Comparison of ENCODE assay signal across 2 cellular contexts in genomic region chr19:46040952-46041500, GRCh38.
TF ChIP-seq lines count a peak whose summit lies in the region.

IGFL4 (minus strand) TSS chr19:46041002; CDS start chr19:46040962, 40 bp downstream.

TF ChIP-seq in SK-N-SH, 30 proteins besides CTCF, POLR2A, EP300 and RAD21 (continued from another document):
- TF ChIP-seq, protein P1, sequence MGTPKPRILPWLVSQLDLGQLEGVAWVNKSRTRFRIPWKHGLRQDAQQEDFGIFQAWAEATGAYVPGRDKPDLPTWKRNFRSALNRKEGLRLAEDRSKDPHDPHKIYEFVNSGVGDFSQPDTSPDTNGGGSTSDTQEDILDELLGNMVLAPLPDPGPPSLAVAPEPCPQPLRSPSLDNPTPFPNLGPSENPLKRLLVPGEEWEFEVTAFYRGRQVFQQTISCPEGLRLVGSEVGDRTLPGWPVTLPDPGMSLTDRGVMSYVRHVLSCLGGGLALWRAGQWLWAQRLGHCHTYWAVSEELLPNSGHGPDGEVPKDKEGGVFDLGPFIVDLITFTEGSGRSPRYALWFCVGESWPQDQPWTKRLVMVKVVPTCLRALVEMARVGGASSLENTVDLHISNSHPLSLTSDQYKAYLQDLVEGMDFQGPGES (IDR thresholded peaks at IDR 0.05; ENCODE audit: low read depth, low read length), result no peak
- TF ChIP-seq, protein P2, sequence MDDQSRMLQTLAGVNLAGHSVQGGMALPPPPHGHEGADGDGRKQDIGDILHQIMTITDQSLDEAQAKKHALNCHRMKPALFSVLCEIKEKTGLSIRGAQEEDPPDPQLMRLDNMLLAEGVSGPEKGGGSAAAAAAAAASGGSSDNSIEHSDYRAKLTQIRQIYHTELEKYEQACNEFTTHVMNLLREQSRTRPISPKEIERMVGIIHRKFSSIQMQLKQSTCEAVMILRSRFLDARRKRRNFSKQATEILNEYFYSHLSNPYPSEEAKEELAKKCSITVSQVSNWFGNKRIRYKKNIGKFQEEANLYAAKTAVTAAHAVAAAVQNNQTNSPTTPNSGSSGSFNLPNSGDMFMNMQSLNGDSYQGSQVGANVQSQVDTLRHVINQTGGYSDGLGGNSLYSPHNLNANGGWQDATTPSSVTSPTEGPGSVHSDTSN (IDR thresholded peaks at IDR 0.05), result no peak
- no peak for TF ChIP-seq TAF1 (IDR thresholded peaks at IDR 0.05; ENCODE audit: borderline replicate concordance, low read depth, low read length)
- TF ChIP-seq, protein P3, sequence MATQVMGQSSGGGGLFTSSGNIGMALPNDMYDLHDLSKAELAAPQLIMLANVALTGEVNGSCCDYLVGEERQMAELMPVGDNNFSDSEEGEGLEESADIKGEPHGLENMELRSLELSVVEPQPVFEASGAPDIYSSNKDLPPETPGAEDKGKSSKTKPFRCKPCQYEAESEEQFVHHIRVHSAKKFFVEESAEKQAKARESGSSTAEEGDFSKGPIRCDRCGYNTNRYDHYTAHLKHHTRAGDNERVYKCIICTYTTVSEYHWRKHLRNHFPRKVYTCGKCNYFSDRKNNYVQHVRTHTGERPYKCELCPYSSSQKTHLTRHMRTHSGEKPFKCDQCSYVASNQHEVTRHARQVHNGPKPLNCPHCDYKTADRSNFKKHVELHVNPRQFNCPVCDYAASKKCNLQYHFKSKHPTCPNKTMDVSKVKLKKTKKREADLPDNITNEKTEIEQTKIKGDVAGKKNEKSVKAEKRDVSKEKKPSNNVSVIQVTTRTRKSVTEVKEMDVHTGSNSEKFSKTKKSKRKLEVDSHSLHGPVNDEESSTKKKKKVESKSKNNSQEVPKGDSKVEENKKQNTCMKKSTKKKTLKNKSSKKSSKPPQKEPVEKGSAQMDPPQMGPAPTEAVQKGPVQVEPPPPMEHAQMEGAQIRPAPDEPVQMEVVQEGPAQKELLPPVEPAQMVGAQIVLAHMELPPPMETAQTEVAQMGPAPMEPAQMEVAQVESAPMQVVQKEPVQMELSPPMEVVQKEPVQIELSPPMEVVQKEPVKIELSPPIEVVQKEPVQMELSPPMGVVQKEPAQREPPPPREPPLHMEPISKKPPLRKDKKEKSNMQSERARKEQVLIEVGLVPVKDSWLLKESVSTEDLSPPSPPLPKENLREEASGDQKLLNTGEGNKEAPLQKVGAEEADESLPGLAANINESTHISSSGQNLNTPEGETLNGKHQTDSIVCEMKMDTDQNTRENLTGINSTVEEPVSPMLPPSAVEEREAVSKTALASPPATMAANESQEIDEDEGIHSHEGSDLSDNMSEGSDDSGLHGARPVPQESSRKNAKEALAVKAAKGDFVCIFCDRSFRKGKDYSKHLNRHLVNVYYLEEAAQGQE (IDR thresholded peaks at IDR 0.05; ENCODE audit: low read depth, low read length), result no peak
- no peak for TF ChIP-seq NRF1 (IDR thresholded peaks at IDR 0.05; ENCODE audit: low read depth, low read length)
- TF ChIP-seq, protein P4, sequence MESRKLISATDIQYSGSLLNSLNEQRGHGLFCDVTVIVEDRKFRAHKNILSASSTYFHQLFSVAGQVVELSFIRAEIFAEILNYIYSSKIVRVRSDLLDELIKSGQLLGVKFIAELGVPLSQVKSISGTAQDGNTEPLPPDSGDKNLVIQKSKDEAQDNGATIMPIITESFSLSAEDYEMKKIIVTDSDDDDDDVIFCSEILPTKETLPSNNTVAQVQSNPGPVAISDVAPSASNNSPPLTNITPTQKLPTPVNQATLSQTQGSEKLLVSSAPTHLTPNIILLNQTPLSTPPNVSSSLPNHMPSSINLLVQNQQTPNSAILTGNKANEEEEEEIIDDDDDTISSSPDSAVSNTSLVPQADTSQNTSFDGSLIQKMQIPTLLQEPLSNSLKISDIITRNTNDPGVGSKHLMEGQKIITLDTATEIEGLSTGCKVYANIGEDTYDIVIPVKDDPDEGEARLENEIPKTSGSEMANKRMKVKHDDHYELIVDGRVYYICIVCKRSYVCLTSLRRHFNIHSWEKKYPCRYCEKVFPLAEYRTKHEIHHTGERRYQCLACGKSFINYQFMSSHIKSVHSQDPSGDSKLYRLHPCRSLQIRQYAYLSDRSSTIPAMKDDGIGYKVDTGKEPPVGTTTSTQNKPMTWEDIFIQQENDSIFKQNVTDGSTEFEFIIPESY (IDR thresholded peaks at IDR 0.05; ENCODE audit: borderline replicate concordance, low read depth), result no peak
- no peak for TF ChIP-seq GATA2 (CRISPR knock-in tag; IDR thresholded peaks at IDR 0.05)
- peak; percentile 26; the same call in 1 of the 2 replicates for TF ChIP-seq TCF12 (IDR thresholded peaks at IDR 0.05)
- no peak for TF ChIP-seq YY1 (IDR thresholded peaks at IDR 0.05; ENCODE audit: low read depth)
- TF ChIP-seq FOXJ3 (CRISPR knock-in tag; IDR thresholded peaks at IDR 0.05), result no peak
- TF ChIP-seq SMC3 (IDR thresholded peaks at IDR 0.05; ENCODE audit: low read depth, low read length), result no peak
- no peak for TF ChIP-seq TEAD4 (IDR thresholded peaks at IDR 0.05; ENCODE audit: borderline replicate concordance, insufficient read depth)
- TF ChIP-seq CHD2 (IDR thresholded peaks at IDR 0.05; ENCODE audit: low read length, partially characterized antibody), result no peak
- TF ChIP-seq RXRA (IDR thresholded peaks at IDR 0.05; ENCODE audit: borderline replicate concordance, low read depth), result no peak
- TF ChIP-seq GABPA (IDR thresholded peaks at IDR 0.05; ENCODE audit: low read depth), result no peak
- TF ChIP-seq MXI1 (IDR thresholded peaks at IDR 0.05; ENCODE audit: low read depth, low read length), result no peak
- no peak for TF ChIP-seq ELF1 (IDR thresholded peaks at IDR 0.05)
- peak; percentile 25; the same call in 1 of the 2 replicates for TF ChIP-seq FOSL2 (IDR thresholded peaks at IDR 0.05; ENCODE audit: borderline replicate concordance, low read depth)
- TF ChIP-seq MAX (IDR thresholded peaks at IDR 0.05; ENCODE audit: low read depth), result no peak
- TF ChIP-seq RFX5 (IDR thresholded peaks at IDR 0.05; ENCODE audit: low read length), result no peak

TF ChIP-seq in SK-N-SH treated with all-trans-retinoic acid at 6 μM for 48 hours, 23 proteins besides CTCF, POLR2A, EP300 and RAD21 (continued from another document):
- TF ChIP-seq TSHZ2 (CRISPR knock-in tag; IDR thresholded peaks at IDR 0.05) (no peak), ARNTL (CRISPR knock-in tag; IDR thresholded peaks at IDR 0.05; ENCODE audit: borderline replicate concordance, low read depth) (no peak), BACH2 (CRISPR knock-in tag; IDR thresholded peaks at IDR 0.05; ENCODE audit: borderline replicate concordance) (no peak), OSR1 (CRISPR knock-in tag; IDR thresholded peaks at IDR 0.05) (no peak)
